ENCODE assay signal across 18 cellular contexts in the genomic region with DNA sequence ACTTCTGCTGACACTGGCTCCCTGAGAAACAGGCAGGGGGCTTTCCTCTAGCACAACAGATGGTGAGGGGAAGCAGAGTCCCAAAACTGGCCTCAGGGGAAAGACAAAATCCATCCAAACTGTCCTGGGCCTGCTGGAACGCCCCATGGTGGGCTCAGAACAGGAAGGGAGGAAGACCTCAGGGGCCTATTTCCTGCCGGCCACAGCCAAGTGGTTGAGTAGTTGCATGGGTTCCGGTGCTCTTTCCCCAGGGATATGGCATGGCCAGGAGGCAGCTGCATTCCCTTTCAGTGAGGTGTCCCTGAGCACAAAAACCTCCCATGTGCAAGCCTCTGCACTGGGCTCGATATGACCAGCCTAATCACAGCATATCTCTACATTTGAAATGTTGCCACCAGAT.
DNase-seq lines count a peak whose midpoint lies in the region; ATAC-seq and TF ChIP-seq lines count a peak whose summit lies in the region.
"Had no signal": no experiment of that assay in that cellular context is flagged by ENCODE, and none has a peak within 500 bp of the region (broad histone marks: within the 10 kb centered on the region; RNA-seq: fewer than 3 reads in every experiment).

No MANE protein-coding gene starts in this region.

- H3K4me2 ChIP-seq in BLaER1 = peak overlapping the region; percentile 71
- H3K4me2 ChIP-seq: KMS-11, SK-N-SH had no signal

- H3K4me3 ChIP-seq in BLaER1 = no peak overlapping the region
- no peak overlapping the region for H3K4me3 ChIP-seq in fibroblast of the aortic adventitia (ENCODE audit: low read depth, low read length)

- H3K4me1 ChIP-seq in BLaER1 = peaks cover 16% of the 10 kb centered on the region

- DNase-seq in HS-27A (ENCODE audit: low read depth) (peak; percentile 20), SW480 (ENCODE audit: low spot score) (peak; percentile 32), fibroblast of the aortic adventitia (ENCODE audit: low read depth) (peak; percentile 26), NCI-H1694 treated with DMSO at 0.1 percent for 48 hours (lab: John Stamatoyannopoulos, UW) (no peak), cerebellar cortex (ENCODE audit: low spot score) (no peak), cortex of kidney (lab: John Stamatoyannopoulos, UW) (no peak)
- DNase-seq: C1 segment of cervical spinal cord, DND-41, GF-D8, NCI-H1092 treated with DMSO at 0.1 percent for 48 hours, NCI-H510A, NCI-H748 treated with DMSO at 0.1 percent for 48 hours, SHP77, SK-N-SH, T-helper 1 cell had no signal

- H3K9ac ChIP-seq in BLaER1 = no peak overlapping the region
- H3K9ac ChIP-seq: KMS-11, SK-N-SH had no signal

- H3K27me3 ChIP-seq in BLaER1 = no peaks in the 10 kb centered on the region

- no peak for TF ChIP-seq CTCF in fibroblast of the aortic adventitia (IDR thresholded peaks at IDR 0.05; ENCODE audit: insufficient read depth, low read length)

- no peaks in the 10 kb centered on the region for H3K9me3 ChIP-seq in BLaER1
- H3K9me3 ChIP-seq: SK-N-SH had no signal

- no peak overlapping the region for H3K27ac ChIP-seq in BLaER1
- H3K27ac ChIP-seq: KMS-11 had no signal

- ATAC-seq in HG03342 (IDR thresholded peaks at IDR 0.05; ENCODE audit: unreplicated experiment) = no peak

- H4K20me1 ChIP-seq in BLaER1 = no peaks in the 10 kb centered on the region

- H3K36me3 ChIP-seq in BLaER1 = no peaks in the 10 kb centered on the region

Comparison
In these comparisons a context has a peak if more than half of its experiments do, and no peak if none do; other contexts are left out.
1. DNase-seq: peak in HS-27A (single experiment), SW480 (single experiment) and fibroblast of the aortic adventitia (single experiment); none in NCI-H1694 treated with DMSO at 0.1 percent for 48 hours (single experiment), cerebellar cortex (single experiment) and cortex of kidney (single experiment).